9 cellular contexts compared by ENCODE assay signal in genomic region chr16:9256196-9256595, GRCh38.
DNase-seq lines count a peak whose midpoint lies in the region; ATAC-seq, FAIRE-seq and TF ChIP-seq lines count a peak whose summit lies in the region.
"Had no signal": no experiment of that assay in that cellular context is flagged by ENCODE, and none has a peak within 500 bp of the region (broad histone marks: within the 10 kb centered on the region; RNA-seq: fewer than 3 reads in every experiment).

No MANE protein-coding gene starts in this region.

- no peak overlapping the region for H3K4me3 ChIP-seq in pancreas

- no peaks in the 10 kb centered on the region for H3K9me3 ChIP-seq in pancreas

- FAIRE-seq in pancreas (lab: Jason Lieb, UNC), result no peak
- FAIRE-seq: G401.6 had no signal

- ATAC-seq in HG03354 (IDR thresholded peaks at IDR 0.05; ENCODE audit: poor library complexity, severe bottlenecking, unreplicated experiment), result peak; percentile 60
- no peak for ATAC-seq in activated naive CD8-positive, alpha-beta T cell treated with anti-CD3 and anti-CD28 coated beads, Interleukin-2, amount 50 U/mL, for 24 hours
- peak in 2 of 4 donors; percentile 46 to 50 for ATAC-seq in pancreas

- no peaks in the 10 kb centered on the region for H3K27me3 ChIP-seq in pancreas

- no peaks in the 10 kb centered on the region for H3K36me3 Mint-ChIP-seq in activated naive CD8-positive, alpha-beta T cell treated with anti-CD3 and anti-CD28 coated beads, Interleukin-2, amount 50 U/mL, for 24 hours (ENCODE audit: low read depth)
- H3K36me3 Mint-ChIP-seq in activated T-helper 2 cell treated with anti-CD3 and anti-CD28 coated beads, Interferon-gamma antibody, Interleukin-2, Interleukin-4, amounts not matched to agents 10 μg/mL and 5 μg/mL and 100 μg/mL, durations not matched to agents 14 hours and 24 hours and 36 hours (ENCODE audit: low read depth), result no peaks in the 10 kb centered on the region

- intact Hi-C loops in pancreas (cut with DNase I), result loop anchor here in 2 of 3 donors (5.0 to 10.0 kb wide), 3 partner anchors 179 to 926 kb away; partner anchors contain the start of gene GRIN2A (in 1 of the 2)
- intact Hi-C loops in activated T-helper 2 cell treated with anti-CD3 and anti-CD28 coated beads, Interferon-gamma antibody, Interleukin-2, Interleukin-4, amounts not matched to agents 10 μg/mL and 5 μg/mL and 100 μg/mL, durations not matched to agents 14 hours and 24 hours and 36 hours (cut with micrococcal nuclease), result no loop called here

- H3K4me3 Mint-ChIP-seq in activated naive CD8-positive, alpha-beta T cell treated with anti-CD3 and anti-CD28 coated beads, Interleukin-2, amount 50 U/mL, for 24 hours, result no peak overlapping the region
- H3K4me3 Mint-ChIP-seq in activated T-helper 2 cell treated with anti-CD3 and anti-CD28 coated beads, Interferon-gamma antibody, Interleukin-2, Interleukin-4, amounts not matched to agents 10 μg/mL and 5 μg/mL and 100 μg/mL, durations not matched to agents 14 hours and 24 hours and 36 hours (ENCODE audit: low read depth), result no peak overlapping the region

- peaks cover 8 to 15% (median 15%) of the 10 kb centered on the region in 3 donors for H3K4me1 ChIP-seq in pancreas

- DNase-seq in NCI-H510A treated with DMSO at 0.1 percent for 48 hours (lab: John Stamatoyannopoulos, UW) (peak; percentile 3), NCI-H510A (lab: John Stamatoyannopoulos, UW) (no peak), pancreas (peak in 5 of 6 donors; percentile 35 to 86 (median 73)), NCI-H2107 (lab: John Stamatoyannopoulos, UW) (no peak)
- DNase-seq in activated naive CD8-positive, alpha-beta T cell treated with anti-CD3 and anti-CD28 coated beads, Interleukin-2, amount 50 U/mL, for 24 hours, result peak; percentile 54
- DNase-seq in effector CD8-positive, alpha-beta T cell (lab: John Stamatoyannopoulos, UW), result no peak
- DNase-seq in activated T-helper 2 cell treated with anti-CD3 and anti-CD28 coated beads, Interferon-gamma antibody, Interleukin-2, Interleukin-4, amounts not matched to agents 10 μg/mL and 5 μg/mL and 100 μg/mL, durations not matched to agents 14 hours and 24 hours and 36 hours (ENCODE audit: low spot score), result no peak

- H3K36me3 ChIP-seq in pancreas, result no peaks in the 10 kb centered on the region

- H3K27ac ChIP-seq in pancreas, result no peak overlapping the region

- peak; percentile 36 to 64 (median 54) for TF ChIP-seq CTCF in pancreas (IDR thresholded peaks at IDR 0.05)

- no peak overlapping the region for H3K27ac Mint-ChIP-seq in activated naive CD8-positive, alpha-beta T cell treated with anti-CD3 and anti-CD28 coated beads, Interleukin-2, amount 50 U/mL, for 24 hours
- no peak overlapping the region for H3K27ac Mint-ChIP-seq in activated T-helper 2 cell treated with anti-CD3 and anti-CD28 coated beads, Interferon-gamma antibody, Interleukin-2, Interleukin-4, amounts not matched to agents 10 μg/mL and 5 μg/mL and 100 μg/mL, durations not matched to agents 14 hours and 24 hours and 36 hours

- H3K9me3 Mint-ChIP-seq in activated naive CD8-positive, alpha-beta T cell treated with anti-CD3 and anti-CD28 coated beads, Interleukin-2, amount 50 U/mL, for 24 hours, result no peaks in the 10 kb centered on the region
- H3K9me3 Mint-ChIP-seq in activated T-helper 2 cell treated with anti-CD3 and anti-CD28 coated beads, Interferon-gamma antibody, Interleukin-2, Interleukin-4, amounts not matched to agents 10 μg/mL and 5 μg/mL and 100 μg/mL, durations not matched to agents 14 hours and 24 hours and 36 hours, result no peaks in the 10 kb centered on the region

- peaks cover 17% of the 10 kb centered on the region for H3K27me3 Mint-ChIP-seq in activated naive CD8-positive, alpha-beta T cell treated with anti-CD3 and anti-CD28 coated beads, Interleukin-2, amount 50 U/mL, for 24 hours
- no peaks in the 10 kb centered on the region for H3K27me3 Mint-ChIP-seq in activated T-helper 2 cell treated with anti-CD3 and anti-CD28 coated beads, Interferon-gamma antibody, Interleukin-2, Interleukin-4, amounts not matched to agents 10 μg/mL and 5 μg/mL and 100 μg/mL, durations not matched to agents 14 hours and 24 hours and 36 hours (ENCODE audit: low read depth)

- no peaks in the 10 kb centered on the region for H3K4me1 Mint-ChIP-seq in activated naive CD8-positive, alpha-beta T cell treated with anti-CD3 and anti-CD28 coated beads, Interleukin-2, amount 50 U/mL, for 24 hours
- H3K4me1 Mint-ChIP-seq in activated T-helper 2 cell treated with anti-CD3 and anti-CD28 coated beads, Interferon-gamma antibody, Interleukin-2, Interleukin-4, amounts not matched to agents 10 μg/mL and 5 μg/mL and 100 μg/mL, durations not matched to agents 14 hours and 24 hours and 36 hours (ENCODE audit: low read depth), result no peaks in the 10 kb centered on the region

- 29 to 32% methylated on average over 6 of the region's 6 CpGs for WGBS in pancreas, 2 donors

Comparison
In these comparisons a context has a peak if more than half of its experiments do, and no peak if none do; other contexts are left out.
1. DNase-seq: peak in NCI-H510A treated with DMSO at 0.1 percent for 48 hours (single experiment), activated naive CD8-positive, alpha-beta T cell treated with anti-CD3 and anti-CD28 coated beads, Interleukin-2, amount 50 U/mL, for 24 hours (single experiment) and pancreas (5 of 6); none in NCI-H510A (single experiment), effector CD8-positive, alpha-beta T cell (single experiment), activated T-helper 2 cell treated with anti-CD3 and anti-CD28 coated beads, Interferon-gamma antibody, Interleukin-2, Interleukin-4, amounts not matched to agents 10 μg/mL and 5 μg/mL and 100 μg/mL, durations not matched to agents 14 hours and 24 hours and 36 hours (single experiment) and NCI-H2107 (single experiment).